ENCODE assay signal across 8 cellular contexts in the genomic region with DNA sequence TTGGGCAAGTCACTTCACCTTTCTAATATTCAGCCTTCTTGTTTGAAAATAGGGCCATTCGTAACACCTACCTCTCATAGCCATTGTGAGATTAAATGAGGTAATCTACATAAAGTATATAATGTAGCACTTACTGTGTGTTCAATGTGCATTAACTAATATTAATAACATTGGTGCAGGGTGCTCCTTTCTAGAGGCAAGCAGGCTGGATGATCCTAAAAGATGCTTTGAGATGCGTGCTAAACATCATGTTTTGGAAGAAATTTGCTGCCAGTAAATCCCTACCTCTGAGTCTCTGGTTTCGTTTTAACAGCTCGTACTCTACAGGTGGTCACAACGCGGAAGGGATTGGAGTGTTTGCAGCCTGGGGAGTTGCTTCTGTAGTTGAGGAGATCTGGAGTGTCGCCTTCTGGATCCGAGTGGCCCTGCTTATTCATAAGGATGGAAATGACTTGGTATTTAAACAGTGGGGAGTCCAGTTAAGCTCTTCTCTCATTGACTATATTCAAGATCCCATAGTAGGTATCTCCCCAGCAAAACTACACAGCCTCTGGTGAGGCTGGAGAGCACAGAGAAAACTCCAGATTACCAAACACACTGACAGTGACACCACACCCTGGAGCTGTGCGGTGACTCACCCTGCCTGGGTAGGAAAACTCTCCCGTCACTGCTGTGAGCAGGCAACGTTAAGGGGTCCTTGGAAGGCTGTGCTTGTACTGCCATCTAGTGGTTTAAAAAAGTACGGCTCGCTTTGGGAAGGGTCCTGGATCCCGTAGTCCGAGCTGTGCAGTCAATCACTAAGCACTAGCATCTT.
DNase-seq lines count a peak whose midpoint lies in the region; ATAC-seq and TF ChIP-seq lines count a peak whose summit lies in the region.

No MANE protein-coding gene starts in this region.

- H3K27ac Mint-ChIP-seq in WTC11: peak overlapping the region; percentile 43

- peaks cover 8% of the 10 kb centered on the region for H3K9me3 Mint-ChIP-seq in WTC11

- no peaks in the 10 kb centered on the region for H3K36me3 ChIP-seq in BJ (ENCODE audit: control insufficient read depth, insufficient read depth, low read length)

- H3K4me3 ChIP-seq in BJ (ENCODE audit: low read depth, low read length): no peak overlapping the region
- no peak overlapping the region for H3K4me3 ChIP-seq in cardiac fibroblast (replicated peaks in 1 of 2; ENCODE audit: low read depth in 2 of 2, low read length in 2 of 2)

- peak; percentile 79 for TF ChIP-seq CTCF in BJ (IDR thresholded peaks at IDR 0.05; ENCODE audit: insufficient read depth, low read depth, low read length)
- TF ChIP-seq CTCF in WTC11 (IDR thresholded peaks at IDR 0.05): peak; percentile 86
- TF ChIP-seq CTCF in cardiac fibroblast (IDR thresholded peaks at IDR 0.05; ENCODE audit: low read depth, low read length): peak; percentile 82

- H3K4me1 Mint-ChIP-seq in WTC11: peaks cover 33% of the 10 kb centered on the region

- CTCF ChIA-PET in BJ (lab: Yijun Ruan, JAX) (interaction anchor here (0.5 to 8.8 kb wide), 39 partner anchors 9 to 1718 kb away, joined by 3 to 169 read pairs (median 3); no protein-coding TSS in a partner anchor), WTC11 (lab: Charles Lee) (interaction anchor here (0.5 to 6.5 kb wide), 61 partner anchors 9 to 558 kb away, joined by 3 to 125 read pairs (median 4); a partner anchor contains a TSS)

- no peaks in the 10 kb centered on the region; the same call in 1 of the 2 replicates for H3K36me3 Mint-ChIP-seq in WTC11

- no peaks in the 10 kb centered on the region; the same call in 1 of the 2 replicates for H3K27me3 ChIP-seq in BJ (ENCODE audit: control insufficient read depth, insufficient read depth, low read length)

- no peak overlapping the region; the same call in 1 of the 2 replicates for H3K4me3 Mint-ChIP-seq in WTC11

- POLR2A ChIA-PET in BJ (lab: Charles Lee): no interaction called here
- POLR2A ChIA-PET in WTC11 (lab: Charles Lee): interaction anchor here (0.5 to 1.5 kb wide), 2 partner anchors 108 to 539 kb away, joined by 4 read pairs; a partner anchor contains a TSS

- ATAC-seq in GM19324 (IDR thresholded peaks at IDR 0.05; ENCODE audit: low FRiP score, unreplicated experiment) (peak; percentile 79), HG03432 (IDR thresholded peaks at IDR 0.05; ENCODE audit: unreplicated experiment) (peak; percentile 89), WTC11 (peak; percentile 89)

- DNase-seq in BJ (ENCODE audit: low read depth): peak; percentile 68
- peak; percentile 95 for DNase-seq in NCI-H345 treated with DMSO at 0.1 percent for 48 hours (lab: John Stamatoyannopoulos, UW; ENCODE audit: unreplicated experiment)
- DNase-seq in WTC11 (ENCODE audit: low spot score): peak; percentile 81
- DNase-seq in cardiac fibroblast (ENCODE audit: low read depth in 2 of 2): peak; percentile 94 to 96
- peak; percentile 98 for DNase-seq in islet precursor cell
- peak; percentile 64 to 82 for DNase-seq in stimulated activated CD4-positive, alpha-beta T cell treated with anti-CD3 and anti-CD28 coated beads, Interleukin-1b, Interleukin-23, amount 100 ng/mL, for 4 hours (ENCODE audit: low read depth in 2 of 2)

- no peaks in the 10 kb centered on the region for H3K27me3 Mint-ChIP-seq in WTC11 (ENCODE audit: low read depth)

TF ChIP-seq in WTC11, 78 proteins besides CTCF, POLR2A, EP300 and RAD21:
- no peak for TF ChIP-seq ESRRA (CRISPR knock-in tag; IDR thresholded peaks at IDR 0.05; ENCODE audit: borderline replicate concordance)
- no peak for TF ChIP-seq ELF4 (CRISPR knock-in tag; IDR thresholded peaks at IDR 0.05; ENCODE audit: low read depth)
- TF ChIP-seq ZNF121 (CRISPR knock-in tag; IDR thresholded peaks at IDR 0.05): no peak
- TF ChIP-seq NR2C2 (CRISPR knock-in tag; IDR thresholded peaks at IDR 0.05): no peak
- no peak for TF ChIP-seq CREB1 (CRISPR knock-in tag; IDR thresholded peaks at IDR 0.05)
TF ChIP-seq in WTC11: peak in this region for 0.
